ENCODE assay signal across 33 cellular contexts in the genomic region with DNA sequence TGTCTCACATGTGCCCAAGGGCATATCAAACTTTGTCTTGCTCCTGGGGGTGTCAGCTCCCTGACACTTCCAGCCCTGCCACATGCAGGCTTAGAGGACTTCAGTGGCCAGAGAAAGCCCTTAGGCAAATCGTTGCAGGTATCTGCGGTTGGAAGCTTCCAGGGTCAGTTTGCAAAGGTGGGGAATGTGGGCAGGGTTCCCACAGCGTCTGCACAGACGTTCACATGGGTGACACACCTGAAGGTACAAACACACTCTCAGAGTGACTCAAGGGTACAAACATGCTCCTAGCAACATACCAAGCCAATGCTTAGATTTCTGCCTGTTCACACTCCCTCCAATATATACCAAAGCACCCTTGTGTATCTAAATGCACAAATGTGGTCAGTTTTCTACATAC. TPM values are rescaled to one million over a fixed set of nuclear protein-coding genes. Genes with fewer than 3 reads are reported as not detected.
"Had no signal": no experiment of that assay in that cellular context is flagged by ENCODE, and none has a peak within 500 bp of the region (broad histone marks: within the 10 kb centered on the region; RNA-seq: fewer than 3 reads in every experiment).

No MANE protein-coding gene starts in this region.

- H3K9ac ChIP-seq: parathyroid adenoma had no signal

- H3K4me1 Mint-ChIP-seq: activated naive CD4-positive, alpha-beta T cell treated with anti-CD3 and anti-CD28 coated beads, Interleukin-2, amount 10 ng/mL, durations not matched to agents 7 days and 5 days; activated naive CD8-positive, alpha-beta T cell treated with anti-CD3 and anti-CD28 coated beads, Interleukin-2, amount 10 ng/mL, durations not matched to agents 7 days and 5 days; immature natural killer cell; naive B cell; stimulated activated naive B cell treated with anti-CD40 and anti-IgM and Interleukin-4, amounts not matched to agents 10 μg/mL and 1 μg/mL and 100 μg/mL, for 72 hours had no signal

- H3K27me3 ChIP-seq: ascending aorta, dorsolateral prefrontal cortex, right atrium auricular region, thyroid gland had no signal

- H3K4me1 ChIP-seq: ascending aorta, heart left ventricle, parathyroid adenoma, psoas muscle, stomach, thyroid gland had no signal

- H3K27ac Mint-ChIP-seq: activated CD4-positive, alpha-beta memory T cell treated with anti-CD3 and anti-CD28 coated beads for 36 hours; activated naive CD4-positive, alpha-beta T cell treated with anti-CD3 and anti-CD28 coated beads, Interleukin-2, amount 10 ng/mL, durations not matched to agents 7 days and 5 days; activated naive CD8-positive, alpha-beta T cell treated with anti-CD3 and anti-CD28 coated beads, Interleukin-2, amount 10 ng/mL, durations not matched to agents 7 days and 5 days; activated T-helper 1 cell treated with anti-CD3 and anti-CD28 coated beads, Interleukin-12 subunit alpha, Interleukin-12 subunit beta, Interleukin-2, Interleukin-4 antibody, amounts not matched to agents 30 ng/mL and 10 ng/mL and 1 ng/mL, durations not matched to agents 14 hours and 24 hours and 36 hours; immature natural killer cell; nephron progenitor cell; stimulated activated naive B cell treated with anti-CD40 and anti-IgM and Interleukin-4, amounts not matched to agents 10 μg/mL and 1 μg/mL and 100 μg/mL, for 72 hours; T-helper 17 cell had no signal

- H3K36me3 Mint-ChIP-seq: activated CD4-positive, alpha-beta memory T cell treated with anti-CD3 and anti-CD28 coated beads for 36 hours; activated naive CD4-positive, alpha-beta T cell treated with anti-CD3 and anti-CD28 coated beads, Interleukin-2, amount 10 ng/mL, durations not matched to agents 7 days and 5 days; activated naive CD8-positive, alpha-beta T cell treated with anti-CD3 and anti-CD28 coated beads, Interleukin-2, amount 10 ng/mL, durations not matched to agents 7 days and 5 days; immature natural killer cell; naive B cell; stimulated activated naive B cell treated with anti-CD40 and anti-IgM and Interleukin-4, amounts not matched to agents 10 μg/mL and 1 μg/mL and 100 μg/mL, for 72 hours had no signal

- H2AFZ ChIP-seq: parathyroid adenoma had no signal

- DNase-seq: activated CD4-positive, alpha-beta memory T cell treated with anti-CD3 and anti-CD28 coated beads for 36 hours; activated CD4-positive, alpha-beta T cell treated with anti-CD3 and anti-CD28 coated beads for 48 hours; activated CD8-positive, alpha-beta memory T cell treated with anti-CD3 and anti-CD28 coated beads, Interleukin-2, amount 50 U/mL, for 4 hours; activated effector memory CD4-positive, alpha-beta T cell treated with anti-CD3 and anti-CD28 coated beads, Interleukin-2, amount 50 U/mL, for 16 hours; activated naive CD4-positive, alpha-beta T cell treated with anti-CD3 and anti-CD28 coated beads, Interleukin-2, amount 10 ng/mL, durations not matched to agents 7 days and 5 days; activated naive CD8-positive, alpha-beta T cell treated with anti-CD3 and anti-CD28 coated beads, Interleukin-2, amount 10 ng/mL, durations not matched to agents 7 days and 5 days; activated T-cell treated with anti-CD3 and anti-CD28 coated beads, Interleukin-2, amount 50 U/mL, for 1 hour; dorsolateral prefrontal cortex; effector memory CD4-positive, alpha-beta T cell; hypothalamus; immature natural killer cell; naive B cell; nephron progenitor cell; nucleus accumbens; psoas muscle; stimulated activated CD4-positive, alpha-beta T cell treated with anti-CD3 and anti-CD28 coated beads, Interleukin-15, amount 100 ng/mL, for 24 hours; stimulated activated CD4-positive, alpha-beta T cell treated with anti-CD3 and anti-CD28 coated beads, Interleukin-2, amount 100 ng/mL, for 24 hours; stimulated activated naive B cell treated with anti-CD40 and anti-IgM and Interleukin-4, amounts not matched to agents 10 μg/mL and 1 μg/mL and 100 μg/mL, for 72 hours; stomach; T-helper 17 cell; T1000; thyroid gland; WERI-Rb-1 had no signal

- H3K36me3 ChIP-seq: ascending aorta, heart left ventricle, stomach, thyroid gland, WERI-Rb-1 had no signal

- ATAC-seq: activated CD4-positive, CD25-positive, alpha-beta regulatory T cell treated with anti-CD3 and anti-CD28 coated beads, Interleukin-2, amount 50 U/mL, for 24 hours; heart left ventricle; psoas muscle; stimulated activated naive B cell treated with anti-CD40 and anti-IgM and Interleukin-4, amounts not matched to agents 10 μg/mL and 1 μg/mL and 100 μg/mL, for 72 hours; T-helper 17 cell had no signal

- H3K27ac ChIP-seq: ascending aorta, coronary artery, dorsolateral prefrontal cortex, heart left ventricle, parathyroid adenoma, psoas muscle, right atrium auricular region, stomach, thyroid gland, WERI-Rb-1 had no signal

- H3K9me3 ChIP-seq: ascending aorta, heart left ventricle, psoas muscle, right atrium auricular region, stomach, thyroid gland had no signal

- H3K79me2 ChIP-seq: parathyroid adenoma had no signal

- H3K4me3 Mint-ChIP-seq: activated CD4-positive, alpha-beta memory T cell treated with anti-CD3 and anti-CD28 coated beads for 36 hours; activated naive CD4-positive, alpha-beta T cell treated with anti-CD3 and anti-CD28 coated beads, Interleukin-2, amount 10 ng/mL, durations not matched to agents 7 days and 5 days; activated naive CD8-positive, alpha-beta T cell treated with anti-CD3 and anti-CD28 coated beads, Interleukin-2, amount 10 ng/mL, durations not matched to agents 7 days and 5 days; activated T-helper 1 cell treated with anti-CD3 and anti-CD28 coated beads, Interleukin-12 subunit alpha, Interleukin-12 subunit beta, Interleukin-2, Interleukin-4 antibody, amounts not matched to agents 30 ng/mL and 10 ng/mL and 1 ng/mL, durations not matched to agents 14 hours and 24 hours and 36 hours; brain; immature natural killer cell; naive B cell; nephron progenitor cell; stimulated activated naive B cell treated with anti-CD40 and anti-IgM and Interleukin-4, amounts not matched to agents 10 μg/mL and 1 μg/mL and 100 μg/mL, for 72 hours; T-helper 17 cell had no signal

- H3K4me3 ChIP-seq: ascending aorta, coronary artery, dorsolateral prefrontal cortex, heart left ventricle, lung, psoas muscle, right atrium auricular region, stomach, thyroid gland had no signal

- H3K9me3 Mint-ChIP-seq: activated CD4-positive, alpha-beta memory T cell treated with anti-CD3 and anti-CD28 coated beads for 36 hours; activated naive CD4-positive, alpha-beta T cell treated with anti-CD3 and anti-CD28 coated beads, Interleukin-2, amount 10 ng/mL, durations not matched to agents 7 days and 5 days; activated naive CD8-positive, alpha-beta T cell treated with anti-CD3 and anti-CD28 coated beads, Interleukin-2, amount 10 ng/mL, durations not matched to agents 7 days and 5 days; activated T-helper 1 cell treated with anti-CD3 and anti-CD28 coated beads, Interleukin-12 subunit alpha, Interleukin-12 subunit beta, Interleukin-2, Interleukin-4 antibody, amounts not matched to agents 30 ng/mL and 10 ng/mL and 1 ng/mL, durations not matched to agents 14 hours and 24 hours and 36 hours; naive B cell; nephron progenitor cell; stimulated activated naive B cell treated with anti-CD40 and anti-IgM and Interleukin-4, amounts not matched to agents 10 μg/mL and 1 μg/mL and 100 μg/mL, for 72 hours had no signal

RNA-seq across cellular contexts. Expression of a gene that starts 30.0 kb away (rescaled TPM):
- total RNA-seq: activated CD4-positive, alpha-beta memory T cell treated with anti-CD3 and anti-CD28 coated beads for 36 hours; activated CD8-positive, alpha-beta memory T cell treated with anti-CD3 and anti-CD28 coated beads for 36 hours; activated naive CD8-positive, alpha-beta T cell treated with anti-CD3 and anti-CD28 coated beads, Interleukin-2, amount 10 ng/mL, durations not matched to agents 7 days and 5 days; T-helper 17 cell had no signal
- polyA plus RNA-seq: immature natural killer cell had no signal
